9 cellular contexts compared by ENCODE assay signal in the genomic region with DNA sequence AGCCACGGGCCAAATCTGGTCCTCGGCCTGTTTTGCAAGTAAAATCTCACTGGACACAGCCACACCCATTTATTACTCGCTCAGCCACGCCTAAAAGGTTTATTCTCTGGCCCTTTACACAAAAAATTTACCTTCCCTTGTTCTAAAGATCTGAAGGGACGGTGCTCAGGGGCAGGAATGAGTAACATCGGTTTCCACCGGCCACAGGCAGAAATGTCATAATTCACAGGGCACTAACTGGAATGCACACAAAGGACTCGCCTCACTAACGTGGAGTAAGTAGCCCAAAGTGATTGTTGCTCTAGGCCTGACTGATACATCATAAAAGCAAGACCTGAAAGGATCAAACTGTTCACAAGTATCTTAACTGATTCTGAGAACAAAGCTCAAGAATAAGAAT. TPM values are rescaled to one million over a fixed set of nuclear protein-coding genes. Genes with fewer than 3 reads are reported as not detected.
DNase-seq lines count a peak whose midpoint lies in the region; ATAC-seq and TF ChIP-seq lines count a peak whose summit lies in the region.
"Had no signal": no experiment of that assay in that cellular context is flagged by ENCODE, and none has a peak within 500 bp of the region (broad histone marks: within the 10 kb centered on the region; RNA-seq: fewer than 3 reads in every experiment).

No MANE protein-coding gene starts in this region.

- H3K4me1 ChIP-seq in Caco-2 (peaks cover 3% of the 10 kb centered on the region; the same call in 1 of the 2 replicates), breast epithelium (no peaks in the 10 kb centered on the region), tibial artery (peaks cover 0 to 6% (median 0%) of the 10 kb centered on the region in 4 donors)

- ATAC-seq in HG03469 (IDR thresholded peaks at IDR 0.05; ENCODE audit: unreplicated experiment): peak; percentile 5
- ATAC-seq in naive thymus-derived CD8-positive, alpha-beta T cell: no peak
- no peak for ATAC-seq in activated T-cell treated with anti-CD3 and anti-CD28 coated beads, Interleukin-2, amount 50 U/mL, for 4 hours

- H3K4me3 Mint-ChIP-seq in Caco-2 (ENCODE audit: unreplicated experiment): no peak overlapping the region
- peak overlapping the region in 9 of 10 donors; percentile 25 to 71 (median 62) for H3K4me3 Mint-ChIP-seq in naive thymus-derived CD8-positive, alpha-beta T cell
- no peak overlapping the region for H3K4me3 Mint-ChIP-seq in activated T-cell treated with anti-CD3 and anti-CD28 coated beads, Interleukin-2, amount 50 U/mL, for 4 hours

- peak overlapping the region; percentile 62 for H3K27ac Mint-ChIP-seq in Caco-2 (ENCODE audit: unreplicated experiment)
- peak overlapping the region; percentile 85 to 96 (median 92) for H3K27ac Mint-ChIP-seq in naive thymus-derived CD8-positive, alpha-beta T cell

- H3K9me3 ChIP-seq in Caco-2 (peaks cover 15% of the 10 kb centered on the region; the same call in 1 of the 2 replicates), breast epithelium (peaks cover 7 to 9% of the 10 kb centered on the region in 2 donors), tibial artery (peaks cover 0 to 9% (median 7%) of the 10 kb centered on the region in 3 donors)

- BruUV-seq in Caco-2 (replicated peaks; lab: Mats Ljungman, UMichigan): no TSS peak

- H3K9me3 Mint-ChIP-seq in Caco-2 (ENCODE audit: unreplicated experiment): no peaks in the 10 kb centered on the region
- peaks cover 0 to 2% (median 0%) of the 10 kb centered on the region in 9 donors for H3K9me3 Mint-ChIP-seq in naive thymus-derived CD8-positive, alpha-beta T cell
- no peaks in the 10 kb centered on the region for H3K9me3 Mint-ChIP-seq in activated T-cell treated with anti-CD3 and anti-CD28 coated beads, Interleukin-2, amount 50 U/mL, for 4 hours

- POLR2A ChIA-PET in Caco-2 (lab: Charles Lee): interaction anchor here (0.6 kb wide), 1 partner anchor 9 kb away, joined by 3 read pairs; a partner anchor contains a TSS
- POLR2A ChIA-PET in naive thymus-derived CD8-positive, alpha-beta T cell (lab: Charles Lee): interaction anchor here (0.9 to 6.2 kb wide), 8 partner anchors 8 to 170 kb away, joined by 3 to 86 read pairs (median 5); a partner anchor contains a TSS

- H3K36me3 Mint-ChIP-seq in Caco-2 (ENCODE audit: insufficient read depth, unreplicated experiment): peaks cover 17% of the 10 kb centered on the region
- peaks cover 0 to 2% (median 0%) of the 10 kb centered on the region in 3 donors for H3K36me3 Mint-ChIP-seq in naive thymus-derived CD8-positive, alpha-beta T cell
- H3K36me3 Mint-ChIP-seq in activated T-cell treated with anti-CD3 and anti-CD28 coated beads, Interleukin-2, amount 50 U/mL, for 4 hours (ENCODE audit: insufficient read depth): no peaks in the 10 kb centered on the region

- TF ChIP-seq POLR2A in breast epithelium (IDR thresholded peaks at IDR 0.05): no peak

- H3K36me3 ChIP-seq in Caco-2 (ENCODE audit: control insufficient read depth, insufficient read depth, low read length): peaks cover 4% of the 10 kb centered on the region
- no peaks in the 10 kb centered on the region for H3K36me3 ChIP-seq in breast epithelium
- H3K36me3 ChIP-seq in tibial artery: no peaks in the 10 kb centered on the region

- TF ChIP-seq CTCF in Caco-2 (IDR thresholded peaks at IDR 0.05; ENCODE audit: insufficient read depth in 1 of 2, low read depth in 1 of 2, low read length in 1 of 2, severe bottlenecking in 1 of 2, unreplicated experiment in 1 of 2) (no peak), breast epithelium (IDR thresholded peaks at IDR 0.05) (no peak), tibial artery (IDR thresholded peaks at IDR 0.05) (no peak)

- H3K27me3 ChIP-seq in Caco-2 (replicated peaks; ENCODE audit: control insufficient read depth, insufficient read depth, low read length) (no peaks in the 10 kb centered on the region), breast epithelium (no peaks in the 10 kb centered on the region), tibial artery (peaks cover 0 to 23% of the 10 kb centered on the region in 2 donors)

- DNase-seq in Caco-2 (peak in 1 of 2 experiments; percentile 44), breast epithelium (ENCODE audit: low spot score in 2 of 2) (no peak), AG20443 (ENCODE audit: low spot score) (no peak), tibial artery (no peak), NCI-H2171 treated with DMSO at 0.1 percent for 48 hours (lab: John Stamatoyannopoulos, UW) (no peak)
- no peak for DNase-seq in naive thymus-derived CD8-positive, alpha-beta T cell
- DNase-seq in activated T-cell treated with anti-CD3 and anti-CD28 coated beads, Interleukin-2, amount 50 U/mL, for 4 hours: no peak
- DNase-seq: amniotic stem cell had no signal

- H3K27me3 Mint-ChIP-seq in Caco-2 (ENCODE audit: insufficient read depth, unreplicated experiment): no peaks in the 10 kb centered on the region
- H3K27me3 Mint-ChIP-seq in naive thymus-derived CD8-positive, alpha-beta T cell: no peaks in the 10 kb centered on the region
- no peaks in the 10 kb centered on the region for H3K27me3 Mint-ChIP-seq in activated T-cell treated with anti-CD3 and anti-CD28 coated beads, Interleukin-2, amount 50 U/mL, for 4 hours (ENCODE audit: low read depth)

- intact Hi-C loops in Caco-2 (cut with micrococcal nuclease; ENCODE audit: unreplicated experiment) (no loop called here), breast epithelium (cut with DNase I; ENCODE audit: low total_unique reads) (loop anchor here (5.0 kb wide), 1 partner anchor 302 kb away; a partner anchor contains a TSS), tibial artery (cut with DNase I; ENCODE audit: low total_unique reads) (no loop called here)

- CTCF ChIA-PET in Caco-2 (lab: Charles Lee): no interaction called here

- H3K4me3 ChIP-seq in Caco-2 (ENCODE audit: low read depth, low read length) (no peak overlapping the region), breast epithelium (peak overlapping the region in 1 of 3 donors; percentile 37), tibial artery (no peak overlapping the region)

- H3K27ac ChIP-seq in breast epithelium (peak overlapping the region; percentile 46 to 89), tibial artery (no peak overlapping the region)

- H3K4me1 Mint-ChIP-seq in Caco-2 (ENCODE audit: low read depth, unreplicated experiment): peaks cover 21% of the 10 kb centered on the region
- H3K4me1 Mint-ChIP-seq in naive thymus-derived CD8-positive, alpha-beta T cell: peaks cover 18 to 40% (median 36%) of the 10 kb centered on the region in 4 donors
- H3K4me1 Mint-ChIP-seq in activated T-cell treated with anti-CD3 and anti-CD28 coated beads, Interleukin-2, amount 50 U/mL, for 4 hours (ENCODE audit: low read depth): peaks cover 34% of the 10 kb centered on the region

RNA-seq across cellular contexts. Expression of a gene that starts 9.0 kb away (rescaled TPM):
- total RNA-seq in Caco-2 (2022) (196 and 244 TPM in 2 replicates), breast epithelium (100 to 1,000 TPM; 169 to 243 (median 176) TPM)
- total RNA-seq in naive thymus-derived CD8-positive, alpha-beta T cell: 100 to 1,000 TPM; 260 to 294 TPM
- 100 to 1,000 TPM in 1 of 3 donors, 10 to 100 TPM in 2; 86.8 to 107 (median 95.4) TPM for polyA plus RNA-seq in naive thymus-derived CD8-positive, alpha-beta T cell
- total RNA-seq in activated T-cell treated with anti-CD3 and anti-CD28 coated beads, Interleukin-2, amount 50 U/mL, for 4 hours: 100 to 1,000 TPM; 144 to 182 (median 164) TPM

RNA-seq across cellular contexts. Expression of a gene that starts 36.1 kb away (rescaled TPM):
- total RNA-seq in Caco-2 (2022): 29.6 and 31.3 TPM in 2 replicates
- total RNA-seq in breast epithelium: 10 to 100 TPM in 1 of 3 donors, 1 to 10 TPM in 2; 1.3 to 11.1 (median 7.8) TPM
- 1 to 10 TPM; 1.0 to 2.3 TPM for total RNA-seq in naive thymus-derived CD8-positive, alpha-beta T cell
- under 1 TPM in 1 of 3 donors, not detected in 2; 0.16 TPM for polyA plus RNA-seq in naive thymus-derived CD8-positive, alpha-beta T cell
- total RNA-seq in activated T-cell treated with anti-CD3 and anti-CD28 coated beads, Interleukin-2, amount 50 U/mL, for 4 hours: under 1 TPM; 0.21 to 0.49 (median 0.23) TPM

RNA-seq across cellular contexts. Expression of a gene that starts 48.0 kb away (rescaled TPM):
- total RNA-seq in Caco-2 (2022) (173 and 185 TPM in 2 replicates), breast epithelium (1 to 10 TPM in 2 of 3 donors, under 1 TPM in 1; 0.64 to 4.0 (median 3.9) TPM)
- total RNA-seq in naive thymus-derived CD8-positive, alpha-beta T cell: 1 to 10 TPM; 3.7 to 6.1 TPM
- polyA plus RNA-seq in naive thymus-derived CD8-positive, alpha-beta T cell: 1 to 10 TPM in 2 of 3 donors, under 1 TPM in 1; 0.98 to 7.4 (median 1.5) TPM
- 100 to 1,000 TPM in 1 of 3 donors, 10 to 100 TPM in 2; 76.3 to 100 (median 89.4) TPM for total RNA-seq in activated T-cell treated with anti-CD3 and anti-CD28 coated beads, Interleukin-2, amount 50 U/mL, for 4 hours

RNA-seq across cellular contexts. Expression of a gene that starts 54.2 kb away (rescaled TPM):
- total RNA-seq in Caco-2 (2022) (5.6 and 6.5 TPM in 2 replicates), breast epithelium (1 to 10 TPM; 3.7 to 7.2 (median 3.8) TPM)
- 10 to 100 TPM; 10.2 to 10.3 TPM for total RNA-seq in naive thymus-derived CD8-positive, alpha-beta T cell
- under 1 TPM in 1 of 3 donors, not detected in 2; 0.63 TPM for polyA plus RNA-seq in naive thymus-derived CD8-positive, alpha-beta T cell
- 1 to 10 TPM; 2.5 to 3.0 (median 2.6) TPM for total RNA-seq in activated T-cell treated with anti-CD3 and anti-CD28 coated beads, Interleukin-2, amount 50 U/mL, for 4 hours

RNA-seq across cellular contexts. Expression of a gene that starts 58.7 kb away (rescaled TPM):
- 31.3 and 37.5 TPM in 2 replicates for total RNA-seq in Caco-2 (2022)
- 1 to 10 TPM; 1.6 to 2.9 (median 1.8) TPM for total RNA-seq in breast epithelium
- under 1 TPM in 1 of 2 experiments, not detected in 1; 0.31 TPM for total RNA-seq in naive thymus-derived CD8-positive, alpha-beta T cell
- polyA plus RNA-seq in naive thymus-derived CD8-positive, alpha-beta T cell: not detected
- under 1 TPM; 0.65 to 0.68 (median 0.66) TPM for total RNA-seq in activated T-cell treated with anti-CD3 and anti-CD28 coated beads, Interleukin-2, amount 50 U/mL, for 4 hours

Comparison
In these comparisons a context has a peak if more than half of its experiments do, and no peak if none do; other contexts are left out.
1. H3K4me3 Mint-ChIP-seq: peak in naive thymus-derived CD8-positive, alpha-beta T cell (9 of 10); none in Caco-2 (single experiment) and activated T-cell treated with anti-CD3 and anti-CD28 coated beads, Interleukin-2, amount 50 U/mL, for 4 hours (single experiment).
2. H3K27ac ChIP-seq: peak in breast epithelium (2 of 2); none in tibial artery (0 of 2).
3. RNA of a gene that starts 48.0 kb away (total RNA-seq): 173 to 185 TPM in Caco-2 and 76.3 to 100 TPM in activated T-cell treated with anti-CD3 and anti-CD28 coated beads, Interleukin-2, amount 50 U/mL, for 4 hours; 3.7 to 6.1 TPM in naive thymus-derived CD8-positive, alpha-beta T cell and 0.64 to 4.0 TPM in breast epithelium; every median in the first group is over 10 times any median in the second.